ENCODE assay signal across 8 cellular contexts in the genomic region with DNA sequence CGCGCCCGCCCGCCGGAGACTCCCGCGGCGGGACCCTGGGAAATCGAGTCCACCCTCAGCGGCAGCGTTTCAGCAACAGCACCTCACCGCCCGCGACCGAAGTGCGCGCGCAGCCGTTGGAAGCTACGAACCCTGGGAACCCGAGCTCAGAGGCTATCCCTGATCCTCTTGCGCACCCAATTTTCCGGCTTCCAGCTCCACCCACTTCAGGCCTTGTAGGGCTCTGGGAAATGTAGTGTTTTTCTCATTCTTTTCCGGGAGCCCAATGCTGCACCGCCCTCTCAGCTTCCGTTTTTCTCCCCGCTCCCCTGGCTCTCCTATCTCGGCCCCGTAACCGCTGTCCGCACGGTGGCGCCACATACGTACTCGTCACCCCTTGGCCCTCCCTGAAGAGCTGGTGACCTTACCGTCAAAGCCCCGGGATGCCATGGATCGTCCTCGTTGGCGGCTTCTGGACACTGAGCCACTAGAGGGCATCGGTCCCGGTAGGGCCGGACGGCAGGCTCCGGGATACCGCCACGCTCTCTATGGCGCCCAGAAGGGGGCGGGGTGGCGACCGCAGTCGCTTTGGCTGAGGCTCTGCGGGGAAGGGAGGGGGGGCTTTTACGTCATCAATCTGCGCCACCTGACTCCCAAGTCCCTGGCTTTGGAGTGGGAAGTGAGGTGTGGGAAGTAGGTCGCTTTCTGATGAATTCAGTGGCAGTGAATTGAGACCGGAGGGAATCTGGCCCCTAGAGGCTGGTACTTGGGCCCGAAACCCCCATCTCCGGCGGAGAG. TPM values are rescaled to one million over a fixed set of nuclear protein-coding genes. Genes with fewer than 3 reads are reported as not detected.
A peak's percentile ranks its signal among the peaks of the same experiment; 100 is the strongest.
DNase-seq lines count a peak whose midpoint lies in the region; ATAC-seq and TF ChIP-seq lines count a peak whose summit lies in the region.

A gene (plus strand): TSS at position 687 of the 777 bp plus-strand sequence. CDS start 3,948 bp downstream, outside the sequence.
A gene (minus strand): TSS at position 102 of the 777 bp plus-strand sequence. CDS start 225 bp downstream, outside the sequence.

- H3K9me3 Mint-ChIP-seq in CD4-positive, CD25-positive, alpha-beta regulatory T cell: peaks cover 0 to 2% (median 0%) of the 10 kb centered on the region in 7 donors
- no peaks in the 10 kb centered on the region for H3K9me3 Mint-ChIP-seq in activated CD4-positive, alpha-beta memory T cell treated with anti-CD3 and anti-CD28 coated beads, Interleukin-2, amount 10 ng/mL, durations not matched to agents 7 days and 5 days

- H3K4me1 Mint-ChIP-seq in CD4-positive, CD25-positive, alpha-beta regulatory T cell: peaks cover 31 to 67% (median 40%) of the 10 kb centered on the region in 4 donors
- peaks cover 50% of the 10 kb centered on the region for H3K4me1 Mint-ChIP-seq in activated CD4-positive, alpha-beta memory T cell treated with anti-CD3 and anti-CD28 coated beads, Interleukin-2, amount 10 ng/mL, durations not matched to agents 7 days and 5 days

- TF ChIP-seq POLR2A in lower leg skin (IDR thresholded peaks at IDR 0.05): no peak

- peak within 1 kb of the TSS; percentile 83 to 99 for H3K9ac ChIP-seq in duodenal mucosa (ENCODE audit: low read depth in 1 of 2, low read length in 2 of 2)

- peaks cover 28% of the 10 kb centered on the region for H3K36me3 ChIP-seq in CD4-positive, CD25-positive, alpha-beta regulatory T cell (ENCODE audit: control insufficient read depth, insufficient read depth, low read length)
- peaks cover 6 to 18% of the 10 kb centered on the region in 2 donors for H3K36me3 ChIP-seq in duodenal mucosa (ENCODE audit: control insufficient read depth in 1 of 2, insufficient read depth in 2 of 2, low read length in 2 of 2)

- TF ChIP-seq CTCF in lower leg skin (IDR thresholded peaks at IDR 0.05): peak in 1 of 3 donors; percentile 88

- peaks cover 40% of the 10 kb centered on the region for H3K4me1 ChIP-seq in CD4-positive, CD25-positive, alpha-beta regulatory T cell (ENCODE audit: control insufficient read depth, insufficient read depth, low read length, poor library complexity, severe bottlenecking)
- H3K4me1 ChIP-seq in duodenal mucosa (ENCODE audit: control insufficient read depth in 1 of 2, insufficient read depth in 2 of 2, low read length in 2 of 2): peaks cover 16 to 20% of the 10 kb centered on the region in 2 donors

- intact Hi-C loops in lower leg skin (cut with DNase I; ENCODE audit: low total_unique reads): no loop called here

- DNase-seq in CD4-positive, CD25-positive, alpha-beta regulatory T cell: peak; percentile 95 to 99 (median 97)
- peak; percentile 100 for DNase-seq in NCI-H82 treated with DMSO at 0.1 percent for 48 hours (lab: John Stamatoyannopoulos, UW; ENCODE audit: unreplicated experiment)
- DNase-seq in activated CD4-positive, alpha-beta memory T cell treated with anti-CD3 and anti-CD28 coated beads, Interleukin-2, amount 10 ng/mL, durations not matched to agents 7 days and 5 days: peak; percentile 96
- DNase-seq in lower leg skin (ENCODE audit: low spot score in 2 of 2): peak; percentile 99 to 100
- DNase-seq in stimulated activated CD4-positive, alpha-beta T cell treated with anti-CD3 and anti-CD28 coated beads, TNF-alpha, amount 100 ng/mL, for 1 hour (ENCODE audit: low read depth in 3 of 3, low spot score in 1 of 3): peak; percentile 87 to 92 (median 89)

- WGBS in lower leg skin, 2 donors: 0% methylated on average over 51 to 52 of the region's 60 CpGs

- peaks cover 21% of the 10 kb centered on the region for H3K36me3 Mint-ChIP-seq in CD4-positive, CD25-positive, alpha-beta regulatory T cell
- H3K36me3 Mint-ChIP-seq in activated CD4-positive, alpha-beta memory T cell treated with anti-CD3 and anti-CD28 coated beads, Interleukin-2, amount 10 ng/mL, durations not matched to agents 7 days and 5 days (ENCODE audit: low read depth): peaks cover 32% of the 10 kb centered on the region

- H3K27ac Mint-ChIP-seq in CD4-positive, CD25-positive, alpha-beta regulatory T cell: peak within 1 kb of the TSS; percentile 97 to 99 (median 98)
- peak within 1 kb of the TSS; percentile 90 for H3K27ac Mint-ChIP-seq in activated CD4-positive, alpha-beta memory T cell treated with anti-CD3 and anti-CD28 coated beads, Interleukin-2, amount 10 ng/mL, durations not matched to agents 7 days and 5 days

- H3K4me3 ChIP-seq in CD4-positive, CD25-positive, alpha-beta regulatory T cell (ENCODE audit: low read depth, low read length): peak within 1 kb of the TSS; percentile 98
- peak within 1 kb of the TSS; percentile 86 to 98 for H3K4me3 ChIP-seq in duodenal mucosa (ENCODE audit: low read depth in 1 of 2, low read length in 2 of 2)
- H3K4me3 ChIP-seq in lower leg skin (ENCODE audit: low read depth, poor library complexity, severe bottlenecking): peak within 1 kb of the TSS; percentile 93

- no peaks in the 10 kb centered on the region for H3K27me3 ChIP-seq in CD4-positive, CD25-positive, alpha-beta regulatory T cell (ENCODE audit: control insufficient read depth, insufficient read depth, low read length)
- H3K27me3 ChIP-seq in duodenal mucosa (ENCODE audit: control insufficient read depth in 1 of 2, insufficient read depth in 2 of 2, low read length in 2 of 2): no peaks in the 10 kb centered on the region

- peak; percentile 87 to 88 for ATAC-seq in CD4-positive, CD25-positive, alpha-beta regulatory T cell (ENCODE audit: low read depth in 2 of 2)
- peak; percentile 83 for ATAC-seq in GM19397 (IDR thresholded peaks at IDR 0.05; ENCODE audit: unreplicated experiment)
- ATAC-seq in HG03575 (IDR thresholded peaks at IDR 0.05; ENCODE audit: extremely low read depth, insufficient number of reproducible peaks, low FRiP score, unreplicated experiment): peak; percentile 70

- no peaks in the 10 kb centered on the region for H3K27me3 Mint-ChIP-seq in CD4-positive, CD25-positive, alpha-beta regulatory T cell
- H3K27me3 Mint-ChIP-seq in activated CD4-positive, alpha-beta memory T cell treated with anti-CD3 and anti-CD28 coated beads, Interleukin-2, amount 10 ng/mL, durations not matched to agents 7 days and 5 days: no peaks in the 10 kb centered on the region

- no peaks in the 10 kb centered on the region for H3K9me3 ChIP-seq in CD4-positive, CD25-positive, alpha-beta regulatory T cell (ENCODE audit: control insufficient read depth in 2 of 2, low read length in 2 of 2)
- no peaks in the 10 kb centered on the region for H3K9me3 ChIP-seq in duodenal mucosa (ENCODE audit: control insufficient read depth in 1 of 2, low read length in 2 of 2)

- peak within 1 kb of the TSS; percentile 95 for H3K27ac ChIP-seq in CD4-positive, CD25-positive, alpha-beta regulatory T cell (ENCODE audit: insufficient read depth, low read length, poor library complexity, severe bottlenecking)
- peak within 1 kb of the TSS; percentile 99 for H3K27ac ChIP-seq in duodenal mucosa (ENCODE audit: low read depth, low read length)

- CTCF ChIA-PET in activated CD4-positive, alpha-beta memory T cell treated with anti-CD3 and anti-CD28 coated beads, Interleukin-2, amount 10 ng/mL, durations not matched to agents 7 days and 5 days (lab: Charles Lee): interaction anchor here (0.6 to 2.4 kb wide), 50 partner anchors 9 to 1620 kb away, joined by 3 to 20 read pairs (median 5); a partner anchor contains a TSS

- peak within 1 kb of the TSS; percentile 85 to 99 (median 96) for H3K4me3 Mint-ChIP-seq in CD4-positive, CD25-positive, alpha-beta regulatory T cell
- H3K4me3 Mint-ChIP-seq in activated CD4-positive, alpha-beta memory T cell treated with anti-CD3 and anti-CD28 coated beads, Interleukin-2, amount 10 ng/mL, durations not matched to agents 7 days and 5 days: peak within 1 kb of the TSS; percentile 94

- POLR2A ChIA-PET in activated CD4-positive, alpha-beta memory T cell treated with anti-CD3 and anti-CD28 coated beads, Interleukin-2, amount 10 ng/mL, durations not matched to agents 7 days and 5 days (lab: Charles Lee): interaction anchor here (0.6 to 1.6 kb wide), 24 partner anchors 9 to 1621 kb away, joined by 3 to 10 read pairs (median 3); no protein-coding TSS in a partner anchor

RNA-seq across cellular contexts. Expression of the first gene that starts in this region (rescaled TPM):
- total RNA-seq in CD4-positive, CD25-positive, alpha-beta regulatory T cell: 26.4 TPM
- 1 to 10 TPM; 5.9 to 9.1 (median 8.2) TPM for polyA plus RNA-seq in CD4-positive, CD25-positive, alpha-beta regulatory T cell
- 10 to 100 TPM in 1 of 2 experiments, 1 to 10 TPM in 1; 10.0 to 10.8 TPM for total RNA-seq in activated CD4-positive, alpha-beta memory T cell treated with anti-CD3 and anti-CD28 coated beads, Interleukin-2, amount 10 ng/mL, durations not matched to agents 7 days and 5 days
- total RNA-seq in lower leg skin: 10 to 100 TPM; 12.7 to 34.0 (median 17.6) TPM

RNA-seq across cellular contexts. Expression of the second gene that starts in this region (rescaled TPM):
- total RNA-seq in CD4-positive, CD25-positive, alpha-beta regulatory T cell: 208 TPM
- polyA plus RNA-seq in CD4-positive, CD25-positive, alpha-beta regulatory T cell: 100 to 1,000 TPM in 3 of 4 donors, 10 to 100 TPM in 1; 94.4 to 154 (median 113) TPM
- 100 to 1,000 TPM; 117 to 122 TPM for total RNA-seq in activated CD4-positive, alpha-beta memory T cell treated with anti-CD3 and anti-CD28 coated beads, Interleukin-2, amount 10 ng/mL, durations not matched to agents 7 days and 5 days
- total RNA-seq in lower leg skin: 10 to 100 TPM; 70.9 to 94.7 (median 75.4) TPM

Comparison
In these comparisons a context has a peak if more than half of its experiments do, and no peak if none do; other contexts are left out.
1. Peak in every context shown above with its lines: DNase-seq, ATAC-seq, H3K4me3 ChIP-seq and H3K27ac ChIP-seq.